In the genomic region with DNA sequence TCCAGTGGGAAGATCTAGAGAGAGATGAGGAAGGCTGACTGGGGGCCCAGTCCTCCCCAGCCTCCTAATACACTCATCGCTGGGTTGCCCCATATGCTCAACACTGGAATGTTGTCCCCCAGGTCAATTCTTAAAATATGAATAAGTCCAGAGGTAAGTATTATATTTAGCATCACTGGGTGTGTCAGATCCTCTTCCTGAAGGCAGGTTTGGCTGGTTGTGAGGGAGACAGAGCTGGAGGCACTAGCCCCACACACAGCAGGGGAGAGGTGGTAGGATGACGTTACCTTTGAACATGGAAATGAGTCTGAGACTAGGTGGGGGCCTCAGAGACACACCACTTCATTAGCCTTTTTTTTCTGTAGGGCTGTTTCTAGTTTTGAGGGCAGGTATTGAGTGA, we compare ENCODE assay signal across 14 cellular contexts. TPM values are rescaled to one million over a fixed set of nuclear protein-coding genes. Genes with fewer than 3 reads are reported as not detected.
DNase-seq lines count a peak whose midpoint lies in the region; ATAC-seq, FAIRE-seq and TF ChIP-seq lines count a peak whose summit lies in the region.
"Had no signal": no experiment of that assay in that cellular context is flagged by ENCODE, and none has a peak within 500 bp of the region (broad histone marks: within the 10 kb centered on the region; RNA-seq: fewer than 3 reads in every experiment).

No MANE protein-coding gene starts in this region.

- intact Hi-C loops in ascending aorta (cut with DNase I): loop anchor here (1.0 to 5.0 kb wide), 4 partner anchors 7 to 160 kb away; partner anchors contain the start of gene CNN3

- H3K9ac ChIP-seq in keratinocyte (ENCODE audit: control insufficient read depth, extremely low read depth, insufficient read depth, low read length): peak overlapping the region; percentile 55
- H3K9ac ChIP-seq: BLaER1, KMS-11 had no signal

- no peaks in the 10 kb centered on the region for H3K9me3 ChIP-seq in ascending aorta
- no peaks in the 10 kb centered on the region for H3K9me3 ChIP-seq in keratinocyte (ENCODE audit: control insufficient read depth, low read depth, low read length)
- H3K9me3 ChIP-seq: BLaER1 had no signal

- H3K4me2 ChIP-seq in keratinocyte (ENCODE audit: control insufficient read depth, extremely low read depth, insufficient read depth, low read depth, low read length): peak overlapping the region; percentile 90
- H3K4me2 ChIP-seq: BLaER1, KMS-11 had no signal

- no peaks in the 10 kb centered on the region for H3K79me2 ChIP-seq in keratinocyte (ENCODE audit: control insufficient read depth, insufficient read depth, low read length)

- H3K27ac ChIP-seq in ascending aorta: peak overlapping the region; percentile 94
- peak overlapping the region; percentile 79 for H3K27ac ChIP-seq in keratinocyte (ENCODE audit: control insufficient read depth, insufficient read depth, low read length)
- H3K27ac ChIP-seq in skin epidermis: peak overlapping the region in 19 of 21 experiments; percentile 28 to 93 (median 80)
- H3K27ac ChIP-seq: BLaER1, KMS-11 had no signal

- no peaks in the 10 kb centered on the region for H3K36me3 ChIP-seq in ascending aorta
- H3K36me3 ChIP-seq in keratinocyte (ENCODE audit: control insufficient read depth in 2 of 2, extremely low read depth in 1 of 2, insufficient read depth in 2 of 2, low read length in 2 of 2): no peaks in the 10 kb centered on the region
- H3K36me3 ChIP-seq: BLaER1 had no signal

- H4K20me1 ChIP-seq in keratinocyte (ENCODE audit: control insufficient read depth, extremely low read depth, insufficient read depth, low read length): no peaks in the 10 kb centered on the region
- H4K20me1 ChIP-seq: BLaER1 had no signal

- FAIRE-seq in keratinocyte (lab: Jason Lieb, UNC): peak; percentile 92

- H3K4me1 ChIP-seq in ascending aorta (peaks cover 14 to 57% of the 10 kb centered on the region in 2 donors), keratinocyte (ENCODE audit: control insufficient read depth, extremely low read depth, insufficient read depth, low read length) (peaks cover 42% of the 10 kb centered on the region)
- H3K4me1 ChIP-seq: BLaER1 had no signal

- DNase-seq in Daoy (ENCODE audit: low read depth) (peak; percentile 39), ascending aorta (ENCODE audit: low spot score in 2 of 2) (no peak), keratinocyte (ENCODE audit: low read depth, low spot score) (peak; percentile 67), NCI-H82 treated with DMSO at 0.1 percent for 48 hours (lab: John Stamatoyannopoulos, UW; ENCODE audit: unreplicated experiment) (no peak), foreskin melanocyte (no peak)
- DNase-seq: activated B cell treated with CpG ODN at 0.5 μM for 24 hours; NCI-H226; SHP77; stimulated activated naive B cell treated with anti-CD40 and anti-IgM and Interleukin-4, amounts not matched to agents 10 μg/mL and 1 μg/mL and 100 μg/mL, for 72 hours had no signal

- dilution Hi-C loops in keratinocyte (cut with MboI; ENCODE audit: extremely low pct_ligation_motif_present, low sequenced_read_pairs): no loop called here

- ATAC-seq in HG02588 (IDR thresholded peaks at IDR 0.05; ENCODE audit: unreplicated experiment): no peak
- no peak for ATAC-seq in HG03196 (IDR thresholded peaks at IDR 0.05; ENCODE audit: unreplicated experiment)
- ATAC-seq: stimulated activated naive B cell treated with anti-CD40 and anti-IgM and Interleukin-4, amounts not matched to agents 10 μg/mL and 1 μg/mL and 100 μg/mL, for 72 hours had no signal

- no peaks in the 10 kb centered on the region for H3K9me1 ChIP-seq in keratinocyte (ENCODE audit: control insufficient read depth, extremely low read depth, insufficient read depth, low read length)

- H2AFZ ChIP-seq in keratinocyte (ENCODE audit: control insufficient read depth, low read length): no peak overlapping the region

- TF ChIP-seq CTCF in ascending aorta (IDR thresholded peaks at IDR 0.05) (no peak), keratinocyte (optimal IDR thresholded peaks at IDR 0.05 in 1 of 3, IDR thresholded peaks at IDR 0.05 in 1 of 3, conservative IDR thresholded peaks at IDR 0.05 in 1 of 3; ENCODE audit: extremely low read depth in 1 of 3, insufficient read depth in 2 of 3, low read length in 3 of 3) (no peak)

- H3K4me3 ChIP-seq in ascending aorta: no peak overlapping the region
- H3K4me3 ChIP-seq in keratinocyte (ENCODE audit: control insufficient read depth in 2 of 3, extremely low read depth in 1 of 3, insufficient read depth in 2 of 3, low read depth in 1 of 3, low read length in 3 of 3): peak overlapping the region in 2 of 3 experiments; percentile 5 to 28
- H3K4me3 ChIP-seq in skin epidermis: no peak overlapping the region
- H3K4me3 ChIP-seq: BLaER1 had no signal

- H3K27me3 ChIP-seq in ascending aorta (no peaks in the 10 kb centered on the region), keratinocyte (ENCODE audit: control insufficient read depth, extremely low read depth, insufficient read depth, low read length) (no peaks in the 10 kb centered on the region)
- H3K27me3 ChIP-seq: BLaER1 had no signal

RNA-seq across cellular contexts. Expression of gene SLC44A3, which starts 42.6 kb away (rescaled TPM):
- 0.09 and 0.80 TPM in 2 replicates for total RNA-seq in Daoy (2014; rRNA removed; shearing (Covaris generic))
- not detected for total RNA-seq in ascending aorta
- polyA plus RNA-seq in keratinocyte: 5.3 to 8.9 TPM (median 7.3 TPM) in 3 replicates
- polyA plus RNA-seq in keratinocyte (2011; ENCODE audit: low read depth): 2.1 TPM
- 6.9 and 11.4 TPM in 2 replicates for polyA plus RNA-seq in keratinocyte (2011; cell fraction: cytosol; rRNA removed)
- 10.2 and 11.9 TPM in 2 replicates for polyA plus RNA-seq in keratinocyte (2011; cell fraction: nucleus; rRNA removed)
- polyA plus RNA-seq in keratinocyte (2012; ENCODE audit: low replicate concordance): 4.0 and 4.7 TPM in 2 replicates
- polyA minus RNA-seq in keratinocyte: 7.3 to 17.7 TPM (median 8.7 TPM) in 3 replicates
- polyA minus RNA-seq in keratinocyte (2011; cell fraction: cytosol; rRNA and poly(A)+ RNA removed): 7.1 TPM
- polyA minus RNA-seq in keratinocyte (2011; cell fraction: nucleus; rRNA and poly(A)+ RNA removed): 5.4 and 6.7 TPM in 2 replicates
- total RNA-seq: activated B cell treated with CpG ODN at 0.5 μM for 24 hours had no signal

Comparison
In these comparisons a context has a peak if more than half of its experiments do, and no peak if none do; other contexts are left out.
1. DNase-seq: peak in Daoy (single experiment) and keratinocyte (single experiment); none in ascending aorta (0 of 2), NCI-H82 treated with DMSO at 0.1 percent for 48 hours (single experiment) and foreskin melanocyte (single experiment).
2. H3K4me3 ChIP-seq: peak in keratinocyte (2 of 3); none in ascending aorta (0 of 2) and skin epidermis (0 of 7).
3. Peak in every context shown above with its lines, with median percentiles within 50 percentile points of each other: H3K27ac ChIP-seq.